Comparison of ENCODE assay signal across 22 cellular contexts in genomic region chr20:8880085-8880853, GRCh38.
DNase-seq lines count a peak whose midpoint lies in the region; ATAC-seq, FAIRE-seq and TF ChIP-seq lines count a peak whose summit lies in the region.
"Had no signal": no experiment of that assay in that cellular context is flagged by ENCODE, and none has a peak within 500 bp of the region (broad histone marks: within the 10 kb centered on the region; RNA-seq: fewer than 3 reads in every experiment).

No MANE protein-coding gene starts in this region.

- no peak overlapping the region for H3K4me3 ChIP-seq in A549
- H3K4me3 ChIP-seq: BLaER1 treated with 17β-estradiol and CSF1 and Interleukin-3, amounts not matched to agents 10 nM and 100 nM had no signal

- CTCF ChIA-PET in A549 (lab: Yijun Ruan, JAX) = interaction anchor here (0.8 to 2.3 kb wide), 6 partner anchors 15 to 121 kb away, joined by 3 to 15 read pairs (median 4); no protein-coding TSS in a partner anchor
- CTCF ChIA-PET in WTC11 (lab: Charles Lee) = no interaction called here

- DNase-seq in A549 (ENCODE audit: low read depth in 1 of 2, low spot score in 1 of 2) = peak in 1 of 2 experiments; percentile 36
- DNase-seq in HuH-7 (ENCODE audit: low spot score) = peak; percentile 32
- DNase-seq in WTC11 (ENCODE audit: low spot score) = no peak
- no peak for DNase-seq in nephron progenitor cell
- DNase-seq: 8988T; AML-193; Caco-2; Calu3; CD4-positive, alpha-beta T cell; CD8-positive, alpha-beta T cell; DMS79 treated with DMSO at 0.1 percent for 48 hours; GF-D8 had no signal

- WGBS in A549 (ENCODE audit: missing lambda C conversion rate) = 45% methylated on average over 5 of the region's 5 CpGs

- 0 out of 2 replicates have a peak overlapping the region, but pooled peaks have one; percentile 16 for H3K27ac Mint-ChIP-seq in WTC11
- peak overlapping the region; percentile 75 for H3K27ac Mint-ChIP-seq in nephron progenitor cell
- H3K27ac Mint-ChIP-seq: B cell; CD4-positive, alpha-beta T cell; CD8-positive, alpha-beta T cell had no signal

- TF ChIP-seq RAD21 in A549 (conservative IDR thresholded peaks at IDR 0.05 in 1 of 2, IDR thresholded peaks at IDR 0.05 in 1 of 2) = no peak

- H3K4me3 Mint-ChIP-seq in WTC11 (no peak overlapping the region), nephron progenitor cell (no peak overlapping the region)
- H3K4me3 Mint-ChIP-seq: B cell; CD4-positive, alpha-beta T cell; CD8-positive, alpha-beta T cell had no signal

- FAIRE-seq in A549 (lab: Jason Lieb, UNC) = peak; percentile 56
- FAIRE-seq: A204.1, D721Med, G401.6, GM12891 had no signal

- peak overlapping the region; percentile 37 to 56; a peak in 5 of 6 replicates for H3K27ac ChIP-seq in A549
- H3K27ac ChIP-seq: BLaER1 treated with 17β-estradiol and CSF1 and Interleukin-3, amounts not matched to agents 10 nM and 100 nM; C4-2B had no signal

- no peak for TF ChIP-seq POLR2A in A549 (IDR thresholded peaks at IDR 0.05; ENCODE audit: low read length)

- ATAC-seq in A549 (peak; percentile 20 to 88; a peak in 3 of 6 replicates), WTC11 (no peak), HG03342 (IDR thresholded peaks at IDR 0.05; ENCODE audit: unreplicated experiment) (no peak), GM18519 (IDR thresholded peaks at IDR 0.05; ENCODE audit: low FRiP score, unreplicated experiment) (no peak), HG03378 (IDR thresholded peaks at IDR 0.05; ENCODE audit: unreplicated experiment) (no peak)
- ATAC-seq: CD8-positive, alpha-beta T cell had no signal

- POLR2A ChIA-PET in A549 (lab: Yijun Ruan, JAX) (interaction anchor here (0.9 kb wide), 1 partner anchor 20 kb away, joined by 3 read pairs; no protein-coding TSS in a partner anchor), WTC11 (lab: Charles Lee) (no interaction called here)

- peaks cover 21% of the 10 kb centered on the region for H3K4me1 ChIP-seq in A549
- H3K4me1 ChIP-seq: BLaER1 treated with 17β-estradiol and CSF1 and Interleukin-3, amounts not matched to agents 10 nM and 100 nM; Caco-2 had no signal

- no peaks in the 10 kb centered on the region for H3K9me3 ChIP-seq in A549
- H3K9me3 ChIP-seq: BLaER1 treated with 17β-estradiol and CSF1 and Interleukin-3, amounts not matched to agents 10 nM and 100 nM; Caco-2 had no signal

- H3K4me1 Mint-ChIP-seq in WTC11 = no peaks in the 10 kb centered on the region
- H3K4me1 Mint-ChIP-seq in nephron progenitor cell = peaks cover 28% of the 10 kb centered on the region
- H3K4me1 Mint-ChIP-seq: B cell had no signal

- H3K27me3 Mint-ChIP-seq in WTC11 (ENCODE audit: low read depth) (no peaks in the 10 kb centered on the region), nephron progenitor cell (ENCODE audit: low read depth, poor library complexity) (peaks cover 8% of the 10 kb centered on the region)
- H3K27me3 Mint-ChIP-seq: B cell; CD4-positive, alpha-beta T cell had no signal

- TF ChIP-seq EP300 in A549 (IDR thresholded peaks at IDR 0.05) = no peak

- TF ChIP-seq CTCF in A549 (IDR thresholded peaks at IDR 0.05) = no peak
- no peak for TF ChIP-seq CTCF in WTC11 (IDR thresholded peaks at IDR 0.05)
- no peak for TF ChIP-seq CTCF in nephron progenitor cell (IDR thresholded peaks at IDR 0.05)

- H3K36me3 Mint-ChIP-seq in WTC11 = no peaks in the 10 kb centered on the region
- H3K36me3 Mint-ChIP-seq in nephron progenitor cell (ENCODE audit: low read depth) = no peaks in the 10 kb centered on the region

- no peaks in the 10 kb centered on the region for H3K9me3 Mint-ChIP-seq in WTC11
- H3K9me3 Mint-ChIP-seq in nephron progenitor cell = no peaks in the 10 kb centered on the region
- H3K9me3 Mint-ChIP-seq: CD4-positive, alpha-beta T cell; CD8-positive, alpha-beta T cell had no signal

- H3K4me2 ChIP-seq in A549 = peak overlapping the region; percentile 42
- H3K4me2 ChIP-seq: BLaER1 treated with 17β-estradiol and CSF1 and Interleukin-3, amounts not matched to agents 10 nM and 100 nM had no signal

TF ChIP-seq in A549, 52 proteins besides CTCF, POLR2A, EP300 and RAD21:
- TF ChIP-seq POLR2AphosphoS2 (conservative IDR thresholded peaks at IDR 0.05; ENCODE audit: low read length) (no peak), HEYL (CRISPR knock-in tag; IDR thresholded peaks at IDR 0.05) (no peak), JUN (IDR thresholded peaks at IDR 0.05) (no peak), RARB (CRISPR knock-in tag; IDR thresholded peaks at IDR 0.05) (no peak), ZFP36 (IDR thresholded peaks at IDR 0.05; ENCODE audit: borderline replicate concordance, partially characterized antibody) (no peak), MAZ (IDR thresholded peaks at IDR 0.05; ENCODE audit: borderline replicate concordance, low read depth, low read length) (no peak), TFCP2L1 (CRISPR knock-in tag; IDR thresholded peaks at IDR 0.05) (no peak), HMGXB4 (CRISPR knock-in tag; IDR thresholded peaks at IDR 0.05; ENCODE audit: borderline replicate concordance) (no peak), HDAC2 (IDR thresholded peaks at IDR 0.05) (no peak), BCL3 (IDR thresholded peaks at IDR 0.05) (no peak), KDM5A (IDR thresholded peaks at IDR 0.05) (no peak), ZNF302 (CRISPR knock-in tag; IDR thresholded peaks at IDR 0.05) (no peak)

TF ChIP-seq in WTC11, 78 proteins besides CTCF, POLR2A, EP300 and RAD21:
- no peak for TF ChIP-seq ARID4B (CRISPR knock-in tag; IDR thresholded peaks at IDR 0.05; ENCODE audit: borderline replicate concordance)
- no peak for TF ChIP-seq FOXJ3 (CRISPR knock-in tag; IDR thresholded peaks at IDR 0.05; ENCODE audit: borderline replicate concordance)
- no peak for TF ChIP-seq ZNF416 (CRISPR knock-in tag; IDR thresholded peaks at IDR 0.05)
- no peak for TF ChIP-seq USF2 (CRISPR knock-in tag; IDR thresholded peaks at IDR 0.05)
- TF ChIP-seq ZNF671 (CRISPR knock-in tag; IDR thresholded peaks at IDR 0.05) = no peak

Comparison
In these comparisons a context has a peak if more than half of its experiments do, and no peak if none do; other contexts are left out.
1. ATAC-seq: peak in A549 (2 of 2); none in WTC11 (single experiment), HG03342 (single experiment), GM18519 (single experiment) and HG03378 (single experiment).